In genomic region chr19:19817357-19817756, GRCh38 we compare ENCODE assay signal across 12 cellular contexts. TPM values are rescaled to one million over a fixed set of nuclear protein-coding genes. Genes with fewer than 3 reads are reported as not detected.
A peak's percentile ranks its signal among the peaks of the same experiment; 100 is the strongest.
DNase-seq lines count a peak whose midpoint lies in the region; ATAC-seq and TF ChIP-seq lines count a peak whose summit lies in the region.
"Had no signal": no experiment of that assay in that cellular context is flagged by ENCODE, and none has a peak within 500 bp of the region (broad histone marks: within the 10 kb centered on the region; RNA-seq: fewer than 3 reads in every experiment).

No MANE protein-coding gene starts in this region.

- peak overlapping the region; percentile 49 for H3K4me3 Mint-ChIP-seq in natural killer cell

- H3K36me3 Mint-ChIP-seq in natural killer cell: no peaks in the 10 kb centered on the region

- peak overlapping the region; percentile 68 to 81 for H3K27ac Mint-ChIP-seq in natural killer cell

- DNase-seq in activated CD8-positive, alpha-beta memory T cell treated with anti-CD3 and anti-CD28 coated beads for 24 hours: peak; percentile 66
- no peak for DNase-seq in activated CD8-positive, alpha-beta memory T cell treated with anti-CD3 and anti-CD28 coated beads, Interleukin-2, amount 50 U/mL, for 48 hours
- DNase-seq in activated effector memory CD4-positive, alpha-beta T cell treated with anti-CD3 and anti-CD28 coated beads, Interleukin-2, amount 50 U/mL, for 16 hours: peak; percentile 76
- DNase-seq in natural killer cell: no peak
- DNase-seq in HAP-1 (ENCODE audit: low spot score in 2 of 2): no peak
- no peak for DNase-seq in iPS-NIHi7 (ENCODE audit: extremely low spot score)
- no peak for DNase-seq in ascending aorta (ENCODE audit: low spot score in 2 of 2)
- DNase-seq: amniotic stem cell, DMS79 treated with DMSO at 0.1 percent for 48 hours, SHP77 treated with DMSO at 0.1 percent for 48 hours had no signal

- no peaks in the 10 kb centered on the region for H3K9me3 Mint-ChIP-seq in natural killer cell

- in situ Hi-C loops in HAP-1 (cut with MboI; ENCODE audit: low sequenced_read_pairs): no loop called here

- no peak for ATAC-seq in natural killer cell

- H3K9me3 ChIP-seq in subcutaneous abdominal adipose tissue (ENCODE audit: control insufficient read depth in 5 of 5, low read length in 5 of 5) (no peaks in the 10 kb centered on the region), HAP-1 (peaks cover 6% of the 10 kb centered on the region; the same call in 1 of the 2 replicates), ascending aorta (peaks cover 0 to 32% of the 10 kb centered on the region in 2 donors)

- TF ChIP-seq CTCF in natural killer cell (IDR thresholded peaks at IDR 0.05) (no peak), ascending aorta (IDR thresholded peaks at IDR 0.05) (no peak)

- H3K27ac ChIP-seq in subcutaneous abdominal adipose tissue (ENCODE audit: low read depth, low read length) (peak overlapping the region; percentile 80), ascending aorta (no peak overlapping the region)
- H3K27ac ChIP-seq: 22Rv1 had no signal

- H3K4me1 ChIP-seq in subcutaneous abdominal adipose tissue (ENCODE audit: control insufficient read depth in 5 of 5, insufficient read depth in 5 of 5, low read length in 5 of 5) (peaks cover 0 to 31% (median 23%) of the 10 kb centered on the region in 5 donors), HAP-1 (no peaks in the 10 kb centered on the region), ascending aorta (no peaks in the 10 kb centered on the region)

- H3K9ac ChIP-seq in subcutaneous abdominal adipose tissue (ENCODE audit: low read length in 5 of 5): no peak overlapping the region

- H3K4me3 ChIP-seq in subcutaneous abdominal adipose tissue (ENCODE audit: low read depth in 1 of 5, low read length in 5 of 5): no peak overlapping the region
- no peak overlapping the region for H3K4me3 ChIP-seq in HAP-1
- H3K4me3 ChIP-seq in ascending aorta: no peak overlapping the region

- H3K36me3 ChIP-seq in subcutaneous abdominal adipose tissue (ENCODE audit: control insufficient read depth in 5 of 5, insufficient read depth in 5 of 5, low read length in 5 of 5): peaks cover 0 to 7% (median 0%) of the 10 kb centered on the region in 5 donors
- H3K36me3 ChIP-seq in HAP-1 (replicated peaks): no peaks in the 10 kb centered on the region
- H3K36me3 ChIP-seq in ascending aorta: peaks cover 3 to 34% of the 10 kb centered on the region in 2 donors

- no peaks in the 10 kb centered on the region for H3K27me3 Mint-ChIP-seq in natural killer cell (ENCODE audit: low read depth in 2 of 2)

- intact Hi-C loops in natural killer cell (cut with micrococcal nuclease): no loop called here
- intact Hi-C loops in ascending aorta (cut with DNase I): loop anchor here (1.0 kb wide), 1 partner anchor 38 kb away; no protein-coding TSS in a partner anchor

- no peaks in the 10 kb centered on the region for H3K27me3 ChIP-seq in subcutaneous abdominal adipose tissue (ENCODE audit: control insufficient read depth in 5 of 5, insufficient read depth in 4 of 5, low read length in 5 of 5)
- no peaks in the 10 kb centered on the region for H3K27me3 ChIP-seq in HAP-1 (ENCODE audit: low read depth)
- no peaks in the 10 kb centered on the region for H3K27me3 ChIP-seq in ascending aorta

- H3K4me1 Mint-ChIP-seq in natural killer cell: peaks cover 54% of the 10 kb centered on the region in 2 donors

RNA-seq across cellular contexts. Expression of gene ZNF506, which starts 4.2 kb away (rescaled TPM):
- 10 to 100 TPM; 35.0 to 62.8 (median 44.0) TPM for total RNA-seq in natural killer cell
- total RNA-seq in ascending aorta: 22.4 TPM

RNA-seq across cellular contexts. Expression of gene ZNF253, which starts 48.3 kb away (rescaled TPM):
- total RNA-seq in natural killer cell (10 to 100 TPM in 2 of 3 donors, 1 to 10 TPM in 1; 8.6 to 14.7 (median 10.1) TPM), ascending aorta (1.8 TPM)

Comparison
In these comparisons a context has a peak if more than half of its experiments do, and no peak if none do; other contexts are left out.
1. DNase-seq: peak in activated CD8-positive, alpha-beta memory T cell treated with anti-CD3 and anti-CD28 coated beads for 24 hours (single experiment) and activated effector memory CD4-positive, alpha-beta T cell treated with anti-CD3 and anti-CD28 coated beads, Interleukin-2, amount 50 U/mL, for 16 hours (single experiment); none in activated CD8-positive, alpha-beta memory T cell treated with anti-CD3 and anti-CD28 coated beads, Interleukin-2, amount 50 U/mL, for 48 hours (single experiment), natural killer cell (single experiment), HAP-1 (0 of 2), iPS-NIHi7 (single experiment) and ascending aorta (0 of 2).